In genomic region chr18:11857177-11857887, GRCh38 we compare ENCODE assay signal across 8 cellular contexts. TPM values are rescaled to one million over a fixed set of nuclear protein-coding genes. Genes with fewer than 3 reads are reported as not detected.
A peak's percentile ranks its signal among the peaks of the same experiment; 100 is the strongest.
DNase-seq lines count a peak whose midpoint lies in the region; ATAC-seq and TF ChIP-seq lines count a peak whose summit lies in the region.

No MANE protein-coding gene starts in this region.

- TF ChIP-seq CTCF in RWPE1 (conservative IDR thresholded peaks at IDR 0.05; ENCODE audit: low read depth) (no peak), fibroblast of pulmonary artery (IDR thresholded peaks at IDR 0.05; ENCODE audit: low read length, missing control alignments) (no peak)

- H3K27me3 Mint-ChIP-seq in activated CD4-positive, alpha-beta memory T cell treated with anti-CD3 and anti-CD28 coated beads, Interleukin-2, amount 10 ng/mL, durations not matched to agents 7 days and 5 days = no peaks in the 10 kb centered on the region

- H3K9me3 Mint-ChIP-seq in activated CD4-positive, alpha-beta memory T cell treated with anti-CD3 and anti-CD28 coated beads, Interleukin-2, amount 10 ng/mL, durations not matched to agents 7 days and 5 days = no peaks in the 10 kb centered on the region

- no peaks in the 10 kb centered on the region for H3K27me3 ChIP-seq in H7 (ENCODE audit: control insufficient read depth, insufficient read depth, low read length)

- no peak overlapping the region for H3K4me3 ChIP-seq in H7 (ENCODE audit: insufficient read depth, low read depth, low read length)
- peak overlapping the region; percentile 3 for H3K4me3 ChIP-seq in fibroblast of pulmonary artery (replicated peaks; ENCODE audit: low read depth, low read length)

- ATAC-seq in HG03460 (IDR thresholded peaks at IDR 0.05; ENCODE audit: unreplicated experiment) (no peak), HG02642 (IDR thresholded peaks at IDR 0.05; ENCODE audit: poor library complexity, unreplicated experiment) (no peak)

- CTCF ChIA-PET in RWPE1 (lab: Yijun Ruan, JAX) = no interaction called here
- CTCF ChIA-PET in activated CD4-positive, alpha-beta memory T cell treated with anti-CD3 and anti-CD28 coated beads, Interleukin-2, amount 10 ng/mL, durations not matched to agents 7 days and 5 days (lab: Charles Lee) = no interaction called here

- no peak overlapping the region for H3K27ac Mint-ChIP-seq in activated CD4-positive, alpha-beta memory T cell treated with anti-CD3 and anti-CD28 coated beads, Interleukin-2, amount 10 ng/mL, durations not matched to agents 7 days and 5 days

- DNase-seq in H7 (peak; percentile 75), RWPE1 (ENCODE audit: low spot score) (peak; percentile 97), fibroblast of pulmonary artery (ENCODE audit: low read depth) (peak; percentile 100), non-pigmented ciliary epithelial cell (ENCODE audit: low read depth) (peak; percentile 99), NCI-H526 treated with DMSO at 0.1 percent for 48 hours (lab: John Stamatoyannopoulos, UW) (no peak)
- DNase-seq in activated CD4-positive, alpha-beta memory T cell treated with anti-CD3 and anti-CD28 coated beads, Interleukin-2, amount 10 ng/mL, durations not matched to agents 7 days and 5 days = no peak

- H3K4me1 Mint-ChIP-seq in activated CD4-positive, alpha-beta memory T cell treated with anti-CD3 and anti-CD28 coated beads, Interleukin-2, amount 10 ng/mL, durations not matched to agents 7 days and 5 days = peaks cover 21% of the 10 kb centered on the region

- H3K36me3 Mint-ChIP-seq in activated CD4-positive, alpha-beta memory T cell treated with anti-CD3 and anti-CD28 coated beads, Interleukin-2, amount 10 ng/mL, durations not matched to agents 7 days and 5 days (ENCODE audit: low read depth) = no peaks in the 10 kb centered on the region

- H3K36me3 ChIP-seq in H7 (replicated peaks; ENCODE audit: control insufficient read depth, insufficient read depth, low read length) = no peaks in the 10 kb centered on the region

- POLR2A ChIA-PET in RWPE1 (lab: Yijun Ruan, JAX; ENCODE audit: low non-redundant PET) = no interaction called here
- POLR2A ChIA-PET in activated CD4-positive, alpha-beta memory T cell treated with anti-CD3 and anti-CD28 coated beads, Interleukin-2, amount 10 ng/mL, durations not matched to agents 7 days and 5 days (lab: Charles Lee) = no interaction called here

- H3K27ac ChIP-seq in RWPE1 = peak overlapping the region; percentile 96

- no peak overlapping the region for H3K4me3 Mint-ChIP-seq in activated CD4-positive, alpha-beta memory T cell treated with anti-CD3 and anti-CD28 coated beads, Interleukin-2, amount 10 ng/mL, durations not matched to agents 7 days and 5 days

RNA-seq across cellular contexts. Expression of gene CHMP1B, which starts 6.1 kb away (rescaled TPM):
- 22.6 and 30.4 TPM in 2 replicates for total RNA-seq in H7 (2014; rRNA removed; shearing (Covaris generic))
- 10 to 100 TPM; 26.8 to 28.0 TPM for total RNA-seq in activated CD4-positive, alpha-beta memory T cell treated with anti-CD3 and anti-CD28 coated beads, Interleukin-2, amount 10 ng/mL, durations not matched to agents 7 days and 5 days

RNA-seq across cellular contexts. Expression of gene MPPE1, which starts 50.8 kb away (rescaled TPM):
- total RNA-seq in H7 (2014; rRNA removed; shearing (Covaris generic)) = 11.4 and 15.4 TPM in 2 replicates
- 10 to 100 TPM; 51.0 to 54.4 TPM for total RNA-seq in activated CD4-positive, alpha-beta memory T cell treated with anti-CD3 and anti-CD28 coated beads, Interleukin-2, amount 10 ng/mL, durations not matched to agents 7 days and 5 days

Comparison
In these comparisons a context has a peak if more than half of its experiments do, and no peak if none do; other contexts are left out.
1. DNase-seq: peak in H7 (single experiment), RWPE1 (single experiment), fibroblast of pulmonary artery (single experiment) and non-pigmented ciliary epithelial cell (single experiment); none in NCI-H526 treated with DMSO at 0.1 percent for 48 hours (single experiment) and activated CD4-positive, alpha-beta memory T cell treated with anti-CD3 and anti-CD28 coated beads, Interleukin-2, amount 10 ng/mL, durations not matched to agents 7 days and 5 days (single experiment).